9 cellular contexts compared by ENCODE assay signal in genomic region chr10:79984851-79985250, GRCh38. TPM values are rescaled to one million over a fixed set of nuclear protein-coding genes. Genes with fewer than 3 reads are reported as not detected.
DNase-seq lines count a peak whose midpoint lies in the region; ATAC-seq lines count a peak whose summit lies in the region.
"Had no signal": no experiment of that assay in that cellular context is flagged by ENCODE, and none has a peak within 500 bp of the region (broad histone marks: within the 10 kb centered on the region; RNA-seq: fewer than 3 reads in every experiment).

No MANE protein-coding gene starts in this region.

- no peak overlapping the region for H3K4me3 Mint-ChIP-seq in activated CD4-positive, alpha-beta T cell treated with anti-CD3 and anti-CD28 coated beads for 36 hours
- no peak overlapping the region for H3K4me3 Mint-ChIP-seq in activated CD4-positive, alpha-beta T cell treated with anti-CD3 and anti-CD28 coated beads, Interleukin-2, amount 10 ng/mL, durations not matched to agents 7 days and 5 days

- H3K4me1 Mint-ChIP-seq in activated CD4-positive, alpha-beta T cell treated with anti-CD3 and anti-CD28 coated beads for 36 hours = peaks cover 24% of the 10 kb centered on the region
- peaks cover 27% of the 10 kb centered on the region for H3K4me1 Mint-ChIP-seq in activated CD4-positive, alpha-beta T cell treated with anti-CD3 and anti-CD28 coated beads, Interleukin-2, amount 10 ng/mL, durations not matched to agents 7 days and 5 days

- peak; percentile 87 for ATAC-seq in activated CD4-positive, alpha-beta T cell treated with anti-CD3 and anti-CD28 coated beads for 36 hours
- ATAC-seq in HG03095 (IDR thresholded peaks at IDR 0.05; ENCODE audit: unreplicated experiment) = peak; percentile 74
- ATAC-seq: Right ventricle myocardium inferior had no signal

- no peaks in the 10 kb centered on the region for H3K36me3 Mint-ChIP-seq in activated CD4-positive, alpha-beta T cell treated with anti-CD3 and anti-CD28 coated beads for 36 hours (ENCODE audit: low read depth)
- H3K36me3 Mint-ChIP-seq in activated CD4-positive, alpha-beta T cell treated with anti-CD3 and anti-CD28 coated beads, Interleukin-2, amount 10 ng/mL, durations not matched to agents 7 days and 5 days (ENCODE audit: low read depth) = no peaks in the 10 kb centered on the region

- intact Hi-C loops in activated CD4-positive, alpha-beta T cell treated with anti-CD3 and anti-CD28 coated beads for 36 hours (cut with DNase I, micrococcal nuclease) = no loop called here

- CTCF ChIA-PET in activated CD4-positive, alpha-beta T cell treated with anti-CD3 and anti-CD28 coated beads for 36 hours (lab: Charles Lee) = no interaction called here
- CTCF ChIA-PET in activated CD4-positive, alpha-beta T cell treated with anti-CD3 and anti-CD28 coated beads, Interleukin-2, amount 10 ng/mL, durations not matched to agents 7 days and 5 days (lab: Charles Lee) = no interaction called here

- POLR2A ChIA-PET in activated CD4-positive, alpha-beta T cell treated with anti-CD3 and anti-CD28 coated beads for 36 hours (lab: Charles Lee) = no interaction called here
- POLR2A ChIA-PET in activated CD4-positive, alpha-beta T cell treated with anti-CD3 and anti-CD28 coated beads, Interleukin-2, amount 10 ng/mL, durations not matched to agents 7 days and 5 days (lab: Charles Lee) = no interaction called here

- peaks cover 3% of the 10 kb centered on the region for H3K9me3 Mint-ChIP-seq in activated CD4-positive, alpha-beta T cell treated with anti-CD3 and anti-CD28 coated beads for 36 hours (ENCODE audit: low read depth)
- peaks cover 3% of the 10 kb centered on the region for H3K9me3 Mint-ChIP-seq in activated CD4-positive, alpha-beta T cell treated with anti-CD3 and anti-CD28 coated beads, Interleukin-2, amount 10 ng/mL, durations not matched to agents 7 days and 5 days

- H3K27ac Mint-ChIP-seq in activated CD4-positive, alpha-beta T cell treated with anti-CD3 and anti-CD28 coated beads for 36 hours = no peak overlapping the region
- no peak overlapping the region for H3K27ac Mint-ChIP-seq in activated CD4-positive, alpha-beta T cell treated with anti-CD3 and anti-CD28 coated beads, Interleukin-2, amount 10 ng/mL, durations not matched to agents 7 days and 5 days

- DNase-seq in activated CD4-positive, alpha-beta T cell treated with anti-CD3 and anti-CD28 coated beads for 36 hours = peak; percentile 83
- no peak for DNase-seq in activated CD4-positive, alpha-beta T cell treated with anti-CD3 and anti-CD28 coated beads, Interleukin-2, amount 10 ng/mL, durations not matched to agents 7 days and 5 days
- DNase-seq in amniotic epithelial cell (ENCODE audit: low read depth) (peak; percentile 23), NCI-H1092 treated with DMSO at 0.1 percent for 48 hours (lab: John Stamatoyannopoulos, UW) (no peak), GM19240 (ENCODE audit: insufficient read length, low spot score) (no peak), superior temporal gyrus (ENCODE audit: extremely low spot score) (no peak)
- DNase-seq in stimulated activated CD8-positive, alpha-beta memory T cell treated with anti-CD3 and anti-CD28 coated beads, Interleukin-4, amount 100 ng/mL, for 48 hours = peak; percentile 72

- peaks cover 41% of the 10 kb centered on the region for H3K27me3 Mint-ChIP-seq in activated CD4-positive, alpha-beta T cell treated with anti-CD3 and anti-CD28 coated beads for 36 hours
- H3K27me3 Mint-ChIP-seq in activated CD4-positive, alpha-beta T cell treated with anti-CD3 and anti-CD28 coated beads, Interleukin-2, amount 10 ng/mL, durations not matched to agents 7 days and 5 days = peaks cover 55% of the 10 kb centered on the region

RNA-seq across cellular contexts. Expression of gene SFTPD, which starts 35.9 kb away (rescaled TPM):
- not detected for total RNA-seq in activated CD4-positive, alpha-beta T cell treated with anti-CD3 and anti-CD28 coated beads for 36 hours
- total RNA-seq in activated CD4-positive, alpha-beta T cell treated with anti-CD3 and anti-CD28 coated beads, Interleukin-2, amount 10 ng/mL, durations not matched to agents 7 days and 5 days = not detected

Comparison
In these comparisons a context has a peak if more than half of its experiments do, and no peak if none do; other contexts are left out.
1. DNase-seq: peak in activated CD4-positive, alpha-beta T cell treated with anti-CD3 and anti-CD28 coated beads for 36 hours (single experiment), amniotic epithelial cell (single experiment) and stimulated activated CD8-positive, alpha-beta memory T cell treated with anti-CD3 and anti-CD28 coated beads, Interleukin-4, amount 100 ng/mL, for 48 hours (single experiment); none in activated CD4-positive, alpha-beta T cell treated with anti-CD3 and anti-CD28 coated beads, Interleukin-2, amount 10 ng/mL, durations not matched to agents 7 days and 5 days (single experiment), NCI-H1092 treated with DMSO at 0.1 percent for 48 hours (single experiment), GM19240 (single experiment) and superior temporal gyrus (single experiment).